ENCODE assay signal across 23 cellular contexts in genomic region chr13:111957913-111958450, GRCh38.
DNase-seq lines count a peak whose midpoint lies in the region; ATAC-seq, FAIRE-seq and TF ChIP-seq lines count a peak whose summit lies in the region.
"Had no signal": no experiment of that assay in that cellular context is flagged by ENCODE, and none has a peak within 500 bp of the region (broad histone marks: within the 10 kb centered on the region; RNA-seq: fewer than 3 reads in every experiment).

No MANE protein-coding gene starts in this region.

- H3K4me3 ChIP-seq in spleen = no peak overlapping the region
- H3K4me3 ChIP-seq in HepG2 (replicated peaks in 1 of 3; ENCODE audit: insufficient read depth in 1 of 3, low read depth in 2 of 3, low read length in 3 of 3) = no peak overlapping the region
- H3K4me3 ChIP-seq: A549 had no signal

- FAIRE-seq in HepG2 (lab: Jason Lieb, UNC) = no peak
- FAIRE-seq in GM12892 (lab: Jason Lieb, UNC) = no peak
- FAIRE-seq: A549, D721Med, G401.6, GM12891, GM18507 had no signal

- H3K36me3 ChIP-seq in spleen = no peaks in the 10 kb centered on the region
- no peaks in the 10 kb centered on the region for H3K36me3 ChIP-seq in HepG2 (replicated peaks in 1 of 2; ENCODE audit: control insufficient read depth in 1 of 2, insufficient read depth in 2 of 2, low read length in 2 of 2)

- H3K9ac ChIP-seq in HepG2 (ENCODE audit: insufficient read depth, low read depth, low read length) = no peak overlapping the region

- DNase-seq in activated effector memory CD4-positive, alpha-beta T cell treated with anti-CD3 and anti-CD28 coated beads, Interleukin-2, amount 50 U/mL, for 16 hours = peak; percentile 12
- no peak for DNase-seq in activated effector memory CD4-positive, alpha-beta T cell treated with Interleukin-2 at 50 U/mL for 16 hours
- DNase-seq in mesenteric fat pad (ENCODE audit: low spot score) (peak; percentile 41), spleen (peak; percentile 14), HepG2 (ENCODE audit: low spot score) (no peak), GM12892 (ENCODE audit: insufficient read length) (no peak)
- no peak for DNase-seq in activated CD4-positive, alpha-beta T cell treated with anti-CD3 and anti-CD28 coated beads, Interleukin-2, amount 50 U/mL, for 48 hours
- DNase-seq: AML-193; Caco-2; CD4-positive, alpha-beta T cell; GOT3; H7; HFFc6; IMR-90 had no signal

- no peak overlapping the region for H3K4me2 ChIP-seq in HepG2 (ENCODE audit: low read depth, low read length)
- H3K4me2 ChIP-seq: A549 had no signal

- CTCF ChIA-PET in HepG2 (lab: Yijun Ruan, JAX; ENCODE audit: low intra/inter-chr PET ratio, low total read pairs) = no interaction called here

- no peaks in the 10 kb centered on the region for H3K4me1 ChIP-seq in spleen
- H3K4me1 ChIP-seq in HepG2 (ENCODE audit: insufficient read depth, low read length) = no peaks in the 10 kb centered on the region
- H3K4me1 ChIP-seq: A549, Caco-2 had no signal

- H4K20me1 ChIP-seq in HepG2 (ENCODE audit: insufficient read depth, low read length) = no peaks in the 10 kb centered on the region

- peaks cover 0 to 7% (median 0%) of the 10 kb centered on the region in 7 donors for H3K27me3 ChIP-seq in spleen (replicated peaks in 1 of 7)
- H3K27me3 ChIP-seq in HepG2 (ENCODE audit: control insufficient read depth in 1 of 2, insufficient read depth in 2 of 2, low read length in 2 of 2) = peaks cover 1 to 7% of the 10 kb centered on the region in 2 experiments; a peak in 2 of 5 replicates

- no peak for TF ChIP-seq POLR2A in spleen (IDR thresholded peaks at IDR 0.05)
- TF ChIP-seq POLR2A in HepG2 (IDR thresholded peaks at IDR 0.05; ENCODE audit: insufficient read depth in 1 of 2, low read depth in 2 of 2, low read length in 2 of 2) = no peak
- no peak for TF ChIP-seq POLR2A in GM12892 (IDR thresholded peaks at IDR 0.05; ENCODE audit: low read depth, low read length)

- H3K9me3 ChIP-seq in spleen (peaks cover 0 to 7% (median 0%) of the 10 kb centered on the region in 8 donors), HepG2 (ENCODE audit: low read length) (no peaks in the 10 kb centered on the region)
- H3K9me3 ChIP-seq: A549, Caco-2 had no signal

- TF ChIP-seq EP300 in HepG2 (IDR thresholded peaks at IDR 0.05; ENCODE audit: low read depth in 2 of 2, low read length in 2 of 2) (no peak), HepG2 (CRISPR knock-in tag; IDR thresholded peaks at IDR 0.05; ENCODE audit: borderline replicate concordance) (no peak)

- in situ Hi-C loops in HepG2 (cut with HindIII; ENCODE audit: extremely low pct_ligation_motif_present, low pct_unique_long_range_greater_than_20kb) = no loop called here

- no peak overlapping the region for H2AFZ ChIP-seq in HepG2 (ENCODE audit: low read length)

- H3K27ac ChIP-seq in spleen (no peak overlapping the region), HepG2 (ENCODE audit: extremely low read length, insufficient read depth, low read length) (no peak overlapping the region)
- H3K27ac ChIP-seq: 22Rv1, A549, C4-2B, HL-60 had no signal

- WGBS in spleen, 5 donors = 69 to 86% (median 83%) methylated on average over 14 of the region's 14 CpGs
- WGBS in HepG2 (ENCODE audit: low lambda C conversion rate) = 35% methylated on average over 14 of the region's 14 CpGs

- ATAC-seq in HepG2 = no peak
- ATAC-seq: A549, HCT116 had no signal

- no peak for TF ChIP-seq RAD21 in HepG2 (CRISPR knock-in tag; IDR thresholded peaks at IDR 0.05)

- BruUV-seq in HepG2 (replicated peaks; lab: Mats Ljungman, UMichigan) = no TSS peak

- H3K79me2 ChIP-seq in HepG2 (ENCODE audit: insufficient read depth, low read length) = no peaks in the 10 kb centered on the region

- intact Hi-C loops in spleen (cut with DNase I; ENCODE audit: low total_unique reads) = no loop called here
- intact Hi-C loops in HepG2 (cut with micrococcal nuclease; ENCODE audit: unreplicated experiment) = no loop called here

- TF ChIP-seq CTCF in spleen (IDR thresholded peaks at IDR 0.05 in 8 of 11, conservative IDR thresholded peaks at IDR 0.05 in 3 of 11) = no peak
- no peak for TF ChIP-seq CTCF in HepG2 (CRISPR knock-in tag; IDR thresholded peaks at IDR 0.05)

- POLR2A ChIA-PET in HepG2 (lab: Yijun Ruan, JAX) = no interaction called here

TF ChIP-seq in HepG2, 621 proteins besides CTCF, POLR2A, EP300 and RAD21 (continues in another document):
- TF ChIP-seq ZNF850 (CRISPR knock-in tag; conservative IDR thresholded peaks at IDR 0.05) = no peak
- no peak for TF ChIP-seq PBX2 (CRISPR knock-in tag; IDR thresholded peaks at IDR 0.05)
- TF ChIP-seq ZNF83 (CRISPR knock-in tag; IDR thresholded peaks at IDR 0.05; ENCODE audit: borderline replicate concordance) = no peak
- TF ChIP-seq AGO2 (optimal IDR thresholded peaks at IDR 0.05; ENCODE audit: low read depth, low read length) = no peak
- no peak for TF ChIP-seq ZNF318 (CRISPR knock-in tag; IDR thresholded peaks at IDR 0.05)
- no peak for TF ChIP-seq TSC22D2 (CRISPR knock-in tag; IDR thresholded peaks at IDR 0.05; ENCODE audit: borderline replicate concordance)
- no peak for TF ChIP-seq ZNF17 (CRISPR knock-in tag; IDR thresholded peaks at IDR 0.05)
- no peak for TF ChIP-seq GZF1 (CRISPR knock-in tag; IDR thresholded peaks at IDR 0.05)
- TF ChIP-seq MED13 (CRISPR knock-in tag; IDR thresholded peaks at IDR 0.05) = no peak
- no peak for TF ChIP-seq ZNF703 (CRISPR knock-in tag; IDR thresholded peaks at IDR 0.05; ENCODE audit: borderline replicate concordance)
- no peak for TF ChIP-seq HMG20A (CRISPR knock-in tag; IDR thresholded peaks at IDR 0.05; ENCODE audit: borderline replicate concordance)
- no peak for TF ChIP-seq ZFYVE20 (CRISPR knock-in tag; IDR thresholded peaks at IDR 0.05; ENCODE audit: borderline replicate concordance, low read depth)
- TF ChIP-seq ZNF782 (CRISPR knock-in tag; IDR thresholded peaks at IDR 0.05; ENCODE audit: borderline replicate concordance) = no peak

Comparison
In these comparisons a context has a peak if more than half of its experiments do, and no peak if none do; other contexts are left out.
1. DNase-seq: peak in activated effector memory CD4-positive, alpha-beta T cell treated with anti-CD3 and anti-CD28 coated beads, Interleukin-2, amount 50 U/mL, for 16 hours (single experiment), mesenteric fat pad (single experiment) and spleen (single experiment); none in activated effector memory CD4-positive, alpha-beta T cell treated with Interleukin-2 at 50 U/mL for 16 hours (single experiment), activated CD4-positive, alpha-beta T cell treated with anti-CD3 and anti-CD28 coated beads, Interleukin-2, amount 50 U/mL, for 48 hours (0 of 2), HepG2 (single experiment) and GM12892 (single experiment).